ENCODE assay signal across 1 cellular context in the genomic region with DNA sequence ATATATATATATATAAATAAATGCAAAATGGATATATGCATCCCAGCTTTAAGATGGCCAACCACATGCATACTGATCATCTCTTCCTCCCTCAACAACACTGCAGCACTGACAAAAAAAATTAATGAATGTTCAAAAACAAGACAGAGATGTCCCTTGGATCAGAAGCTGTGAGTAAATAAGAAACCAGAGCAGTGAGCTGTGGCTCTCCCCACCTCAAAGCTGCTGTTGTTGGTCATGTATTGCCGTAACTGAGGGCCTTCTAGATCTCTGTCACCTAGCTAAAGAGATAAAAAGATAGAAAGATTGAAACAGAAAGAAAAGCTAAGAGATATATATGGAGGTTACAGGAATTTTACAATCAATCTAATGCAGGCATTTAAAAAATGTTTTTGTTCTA.
TF ChIP-seq lines count a peak whose summit lies in the region.

No MANE protein-coding gene starts in this region.

TF ChIP-seq in K562, 482 proteins besides CTCF, POLR2A, EP300 and RAD21 (continued from another document):
- no peak for TF ChIP-seq NCOA1 (IDR thresholded peaks at IDR 0.05; ENCODE audit: low read depth)
- TF ChIP-seq, protein P1, sequence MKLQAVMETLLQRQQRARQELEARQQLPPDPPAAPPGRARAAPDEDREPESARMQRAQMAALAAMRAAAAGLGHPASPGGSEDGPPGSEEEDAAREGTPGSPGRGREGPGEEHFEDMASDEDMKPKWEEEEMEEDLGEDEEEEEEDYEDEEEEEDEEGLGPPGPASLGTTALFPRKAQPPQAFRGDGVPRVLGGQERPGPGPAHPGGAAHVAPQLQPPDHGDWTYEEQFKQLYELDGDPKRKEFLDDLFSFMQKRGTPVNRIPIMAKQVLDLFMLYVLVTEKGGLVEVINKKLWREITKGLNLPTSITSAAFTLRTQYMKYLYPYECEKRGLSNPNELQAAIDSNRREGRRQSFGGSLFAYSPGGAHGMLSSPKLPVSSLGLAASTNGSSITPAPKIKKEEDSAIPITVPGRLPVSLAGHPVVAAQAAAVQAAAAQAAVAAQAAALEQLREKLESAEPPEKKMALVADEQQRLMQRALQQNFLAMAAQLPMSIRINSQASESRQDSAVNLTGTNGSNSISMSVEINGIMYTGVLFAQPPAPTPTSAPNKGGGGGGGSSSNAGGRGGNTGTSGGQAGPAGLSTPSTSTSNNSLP (IDR thresholded peaks at IDR 0.05; ENCODE audit: borderline replicate concordance, low read depth, low read length) = no peak
- TF ChIP-seq FUS (optimal IDR thresholded peaks at IDR 0.05; ENCODE audit: low read depth, low read length) = no peak
- TF ChIP-seq SETDB1 (IDR thresholded peaks at IDR 0.05; ENCODE audit: low read length) = no peak
- no peak for TF ChIP-seq MYC (IDR thresholded peaks at IDR 0.05; ENCODE audit: low read depth, low read length)
- TF ChIP-seq MYC (CRISPR knock-in tag; IDR thresholded peaks at IDR 0.05; ENCODE audit: borderline replicate concordance, low read depth) = no peak
- no peak for TF ChIP-seq ZBED1 (IDR thresholded peaks at IDR 0.05)
- no peak for TF ChIP-seq ZNF174 (CRISPR knock-in tag; IDR thresholded peaks at IDR 0.05)
- no peak for TF ChIP-seq ZKSCAN3 (CRISPR knock-in tag; IDR thresholded peaks at IDR 0.05)
- no peak for TF ChIP-seq DPF2 (IDR thresholded peaks at IDR 0.05)
- TF ChIP-seq, protein P2, sequence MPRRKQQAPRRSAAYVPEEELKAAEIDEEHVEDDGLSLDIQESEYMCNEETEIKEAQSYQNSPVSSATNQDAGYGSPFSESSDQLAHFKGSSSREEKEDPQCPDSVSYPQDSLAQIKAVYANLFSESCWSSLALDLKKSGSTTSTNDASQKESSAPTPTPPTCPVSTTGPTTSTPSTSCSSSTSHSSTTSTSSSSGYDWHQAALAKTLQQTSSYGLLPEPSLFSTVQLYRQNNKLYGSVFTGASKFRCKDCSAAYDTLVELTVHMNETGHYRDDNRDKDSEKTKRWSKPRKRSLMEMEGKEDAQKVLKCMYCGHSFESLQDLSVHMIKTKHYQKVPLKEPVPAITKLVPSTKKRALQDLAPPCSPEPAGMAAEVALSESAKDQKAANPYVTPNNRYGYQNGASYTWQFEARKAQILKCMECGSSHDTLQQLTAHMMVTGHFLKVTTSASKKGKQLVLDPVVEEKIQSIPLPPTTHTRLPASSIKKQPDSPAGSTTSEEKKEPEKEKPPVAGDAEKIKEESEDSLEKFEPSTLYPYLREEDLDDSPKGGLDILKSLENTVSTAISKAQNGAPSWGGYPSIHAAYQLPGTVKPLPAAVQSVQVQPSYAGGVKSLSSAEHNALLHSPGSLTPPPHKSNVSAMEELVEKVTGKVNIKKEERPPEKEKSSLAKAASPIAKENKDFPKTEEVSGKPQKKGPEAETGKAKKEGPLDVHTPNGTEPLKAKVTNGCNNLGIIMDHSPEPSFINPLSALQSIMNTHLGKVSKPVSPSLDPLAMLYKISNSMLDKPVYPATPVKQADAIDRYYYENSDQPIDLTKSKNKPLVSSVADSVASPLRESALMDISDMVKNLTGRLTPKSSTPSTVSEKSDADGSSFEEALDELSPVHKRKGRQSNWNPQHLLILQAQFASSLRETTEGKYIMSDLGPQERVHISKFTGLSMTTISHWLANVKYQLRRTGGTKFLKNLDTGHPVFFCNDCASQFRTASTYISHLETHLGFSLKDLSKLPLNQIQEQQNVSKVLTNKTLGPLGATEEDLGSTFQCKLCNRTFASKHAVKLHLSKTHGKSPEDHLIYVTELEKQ (CRISPR knock-in tag; IDR thresholded peaks at IDR 0.05) = no peak
- TF ChIP-seq MCM2 (IDR thresholded peaks at IDR 0.05; ENCODE audit: low read depth) = no peak
- no peak for TF ChIP-seq ZZZ3 (IDR thresholded peaks at IDR 0.05)
- TF ChIP-seq TEAD4 (IDR thresholded peaks at IDR 0.05; ENCODE audit: low read length) = no peak
- no peak for TF ChIP-seq TEAD4 (CRISPR knock-in tag; IDR thresholded peaks at IDR 0.05; ENCODE audit: borderline replicate concordance)
- TF ChIP-seq FOS (IDR thresholded peaks at IDR 0.05; ENCODE audit: extremely low read depth, insufficient read length) = no peak
